17 cellular contexts compared by ENCODE assay signal in the genomic region with DNA sequence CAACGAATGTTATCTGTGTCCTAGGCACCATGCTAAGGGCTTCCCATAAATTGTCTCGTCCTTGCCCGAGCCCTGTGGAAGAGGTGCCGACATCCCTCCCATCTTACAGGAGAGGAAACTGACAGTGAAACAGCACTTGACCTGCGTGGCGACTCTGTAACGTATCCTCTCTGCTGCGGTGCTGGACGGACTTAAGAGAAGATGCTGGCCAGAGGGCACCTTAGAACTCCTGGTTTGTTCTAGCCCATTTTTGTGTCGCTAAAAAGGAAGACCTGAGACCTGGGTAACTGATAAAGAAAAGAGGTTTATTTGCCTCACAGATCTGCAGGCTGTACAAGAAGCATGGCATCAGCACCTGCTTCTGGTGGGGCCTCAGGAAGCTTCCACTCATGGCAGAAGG.
DNase-seq lines count a peak whose midpoint lies in the region; TF ChIP-seq lines count a peak whose summit lies in the region.
"Had no signal": no experiment of that assay in that cellular context is flagged by ENCODE, and none has a peak within 500 bp of the region (broad histone marks: within the 10 kb centered on the region; RNA-seq: fewer than 3 reads in every experiment).

No MANE protein-coding gene starts in this region.

- no peak for TF ChIP-seq CTCF in spleen (IDR thresholded peaks at IDR 0.05 in 8 of 11, conservative IDR thresholded peaks at IDR 0.05 in 3 of 11)

- intact Hi-C loops in spleen (cut with DNase I; ENCODE audit: low total_unique reads): no loop called here

- peaks cover 0 to 18% (median 6%) of the 10 kb centered on the region in 6 donors for H3K4me1 ChIP-seq in spleen
- H3K4me1 ChIP-seq: BLaER1 had no signal

- no peak for TF ChIP-seq POLR2A in spleen (IDR thresholded peaks at IDR 0.05)

- no peak overlapping the region for H3K27ac ChIP-seq in spleen
- H3K27ac ChIP-seq: BLaER1, C4-2B, GM23248 had no signal

- 85 to 93% (median 90%) methylated on average over 10 of the region's 10 CpGs for WGBS in spleen, 5 donors

- no peak overlapping the region for H3K4me3 ChIP-seq in spleen
- H3K4me3 ChIP-seq: BLaER1, GM23248 had no signal

- H3K36me3 ChIP-seq in spleen: no peaks in the 10 kb centered on the region
- H3K36me3 ChIP-seq: BLaER1 had no signal

- DNase-seq in ecto neural progenitor cell (ENCODE audit: low spot score) (peak; percentile 7), mesenteric fat pad (ENCODE audit: low spot score) (peak; percentile 30), spleen (peak; percentile 32), NK-92 (lab: John Stamatoyannopoulos, UW; ENCODE audit: unreplicated experiment) (no peak), NCI-H2227 treated with DMSO at 0.1 percent for 48 hours (lab: John Stamatoyannopoulos, UW) (no peak), SIG-M5 (lab: John Stamatoyannopoulos, UW) (no peak)
- DNase-seq in stimulated activated CD4-positive, alpha-beta T cell treated with anti-CD3 and anti-CD28 coated beads, Interleukin-4, amount 100 ng/mL, for 1 hour: no peak
- DNase-seq: Caco-2; CD4-positive, CD25-positive, alpha-beta regulatory T cell; CD8-positive, alpha-beta T cell; DMS153; DND-41; GM23248; H7; HCEC 1CT had no signal

- H3K27me3 ChIP-seq in spleen (replicated peaks in 1 of 7): peaks cover 0 to 9% (median 0%) of the 10 kb centered on the region in 7 donors
- H3K27me3 ChIP-seq: BLaER1 had no signal

- no peaks in the 10 kb centered on the region for H3K9me3 ChIP-seq in spleen
- H3K9me3 ChIP-seq: BLaER1, Caco-2 had no signal

Comparison
In these comparisons a context has a peak if more than half of its experiments do, and no peak if none do; other contexts are left out.
1. DNase-seq: peak in ecto neural progenitor cell (single experiment), mesenteric fat pad (single experiment) and spleen (single experiment); none in NK-92 (single experiment), stimulated activated CD4-positive, alpha-beta T cell treated with anti-CD3 and anti-CD28 coated beads, Interleukin-4, amount 100 ng/mL, for 1 hour (single experiment), NCI-H2227 treated with DMSO at 0.1 percent for 48 hours (single experiment) and SIG-M5 (single experiment).